In the genomic region with DNA sequence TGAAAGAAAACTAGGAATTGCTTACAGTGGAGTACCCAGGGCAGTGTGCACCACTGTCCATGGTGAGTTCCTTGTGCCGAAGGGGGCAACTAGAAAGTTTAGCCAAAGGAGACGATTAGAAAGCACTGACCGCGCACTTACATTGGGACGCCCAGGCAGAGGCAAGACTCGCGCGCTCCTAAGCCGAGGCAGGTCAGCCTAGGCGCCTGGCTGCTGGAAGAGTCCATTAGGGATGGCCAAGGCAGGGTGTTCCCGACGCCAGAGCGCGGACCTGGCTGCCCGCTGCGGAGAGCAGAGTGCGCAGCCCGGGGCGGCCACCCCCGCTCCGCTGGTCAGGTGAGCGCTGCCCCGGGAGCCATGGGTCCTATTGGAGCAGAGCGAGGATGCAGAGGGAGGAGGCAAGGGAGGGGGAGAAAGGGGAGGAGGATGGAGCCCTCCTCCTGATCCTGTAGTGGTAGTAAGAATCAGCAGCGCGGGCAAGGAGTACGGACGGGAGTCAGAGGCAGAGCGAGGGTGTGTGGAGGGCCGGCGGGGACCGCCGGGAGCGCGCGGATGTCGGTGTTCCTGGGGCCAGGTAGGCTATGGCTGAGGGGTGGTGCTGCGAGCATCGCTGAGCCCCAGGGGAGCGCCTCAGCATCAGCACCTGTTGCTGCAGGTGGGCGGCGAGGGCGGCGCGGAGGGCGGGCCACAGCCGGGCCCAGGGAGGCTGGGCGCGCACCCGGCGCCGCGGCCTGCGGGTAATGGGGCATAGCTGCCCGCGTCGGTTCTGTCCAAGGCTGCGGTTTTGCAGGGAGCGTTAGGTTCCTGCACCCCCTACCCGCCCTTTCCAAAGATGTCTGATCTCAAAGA, we compare ENCODE assay signal across 8 cellular contexts. TPM values are rescaled to one million over a fixed set of nuclear protein-coding genes. Genes with fewer than 3 reads are reported as not detected.
DNase-seq lines count a peak whose midpoint lies in the region; ATAC-seq and TF ChIP-seq lines count a peak whose summit lies in the region.

A gene with protein sequence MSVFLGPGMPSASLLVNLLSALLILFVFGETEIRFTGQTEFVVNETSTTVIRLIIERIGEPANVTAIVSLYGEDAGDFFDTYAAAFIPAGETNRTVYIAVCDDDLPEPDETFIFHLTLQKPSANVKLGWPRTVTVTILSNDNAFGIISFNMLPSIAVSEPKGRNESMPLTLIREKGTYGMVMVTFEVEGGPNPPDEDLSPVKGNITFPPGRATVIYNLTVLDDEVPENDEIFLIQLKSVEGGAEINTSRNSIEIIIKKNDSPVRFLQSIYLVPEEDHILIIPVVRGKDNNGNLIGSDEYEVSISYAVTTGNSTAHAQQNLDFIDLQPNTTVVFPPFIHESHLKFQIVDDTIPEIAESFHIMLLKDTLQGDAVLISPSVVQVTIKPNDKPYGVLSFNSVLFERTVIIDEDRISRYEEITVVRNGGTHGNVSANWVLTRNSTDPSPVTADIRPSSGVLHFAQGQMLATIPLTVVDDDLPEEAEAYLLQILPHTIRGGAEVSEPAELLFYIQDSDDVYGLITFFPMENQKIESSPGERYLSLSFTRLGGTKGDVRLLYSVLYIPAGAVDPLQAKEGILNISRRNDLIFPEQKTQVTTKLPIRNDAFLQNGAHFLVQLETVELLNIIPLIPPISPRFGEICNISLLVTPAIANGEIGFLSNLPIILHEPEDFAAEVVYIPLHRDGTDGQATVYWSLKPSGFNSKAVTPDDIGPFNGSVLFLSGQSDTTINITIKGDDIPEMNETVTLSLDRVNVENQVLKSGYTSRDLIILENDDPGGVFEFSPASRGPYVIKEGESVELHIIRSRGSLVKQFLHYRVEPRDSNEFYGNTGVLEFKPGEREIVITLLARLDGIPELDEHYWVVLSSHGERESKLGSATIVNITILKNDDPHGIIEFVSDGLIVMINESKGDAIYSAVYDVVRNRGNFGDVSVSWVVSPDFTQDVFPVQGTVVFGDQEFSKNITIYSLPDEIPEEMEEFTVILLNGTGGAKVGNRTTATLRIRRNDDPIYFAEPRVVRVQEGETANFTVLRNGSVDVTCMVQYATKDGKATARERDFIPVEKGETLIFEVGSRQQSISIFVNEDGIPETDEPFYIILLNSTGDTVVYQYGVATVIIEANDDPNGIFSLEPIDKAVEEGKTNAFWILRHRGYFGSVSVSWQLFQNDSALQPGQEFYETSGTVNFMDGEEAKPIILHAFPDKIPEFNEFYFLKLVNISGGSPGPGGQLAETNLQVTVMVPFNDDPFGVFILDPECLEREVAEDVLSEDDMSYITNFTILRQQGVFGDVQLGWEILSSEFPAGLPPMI (N-terminal part only) (plus strand): TSS at position 454 of the 849 bp plus-strand sequence. CDS start 99 bp downstream, at position 553.

- peaks cover 71% of the 10 kb centered on the region for H3K27me3 Mint-ChIP-seq in activated naive CD8-positive, alpha-beta T cell treated with anti-CD3 and anti-CD28 coated beads for 36 hours

- no peak within 1 kb of the TSS for H3K27ac Mint-ChIP-seq in activated naive CD8-positive, alpha-beta T cell treated with anti-CD3 and anti-CD28 coated beads for 36 hours

- TF ChIP-seq CTCF in osteoblast (IDR thresholded peaks at IDR 0.05; ENCODE audit: extremely low read depth, low read depth, low read length), result no peak

- H3K27me3 ChIP-seq in osteoblast (ENCODE audit: insufficient read depth, low read length), result peaks cover 43% of the 10 kb centered on the region

- H3K36me3 Mint-ChIP-seq in activated naive CD8-positive, alpha-beta T cell treated with anti-CD3 and anti-CD28 coated beads for 36 hours, result no peaks in the 10 kb centered on the region

- no peaks in the 10 kb centered on the region for H3K4me1 ChIP-seq in osteoblast (ENCODE audit: insufficient read depth, low read length)

- H3K4me2 ChIP-seq in osteoblast (ENCODE audit: insufficient read depth, low read length), result peak within 1 kb of the TSS; percentile 59

- H3K4me1 Mint-ChIP-seq in activated naive CD8-positive, alpha-beta T cell treated with anti-CD3 and anti-CD28 coated beads for 36 hours, result peaks cover 6% of the 10 kb centered on the region

- H3K27ac ChIP-seq in osteoblast (ENCODE audit: low read depth, low read length), result no peak within 1 kb of the TSS

- no peaks in the 10 kb centered on the region for H3K9me3 Mint-ChIP-seq in activated naive CD8-positive, alpha-beta T cell treated with anti-CD3 and anti-CD28 coated beads for 36 hours

- intact Hi-C loops in Right ventricle myocardium superior (cut with DNase I), result no loop called here

- H4K20me1 ChIP-seq in osteoblast (ENCODE audit: insufficient read depth, low read length), result no peaks in the 10 kb centered on the region

- H3K36me3 ChIP-seq in osteoblast (ENCODE audit: insufficient read depth, low read length), result no peaks in the 10 kb centered on the region

- DNase-seq in Ammon's horn (ENCODE audit: low spot score) (peak; percentile 79), NCI-H2081 treated with DMSO at 0.1 percent for 48 hours (lab: John Stamatoyannopoulos, UW) (peak; percentile 63), Right ventricle myocardium superior (peak; percentile 47), osteoblast (ENCODE audit: insufficient read length, low spot score, missing footprints) (no peak), NCI-H1694 treated with DMSO at 0.1 percent for 48 hours (lab: John Stamatoyannopoulos, UW) (no peak)
- peak; percentile 21 for DNase-seq in activated naive CD8-positive, alpha-beta T cell treated with anti-CD3 and anti-CD28 coated beads for 36 hours
- DNase-seq in activated CD4-positive, CD25-positive, alpha-beta regulatory T cell (lab: John Stamatoyannopoulos, UW), result no peak

- H3K9me3 ChIP-seq in osteoblast (ENCODE audit: low read depth, low read length), result no peaks in the 10 kb centered on the region

- peak within 1 kb of the TSS; percentile 47 for H3K4me3 ChIP-seq in osteoblast (ENCODE audit: insufficient read depth, low read length)

- H2AFZ ChIP-seq in osteoblast (ENCODE audit: low read length), result no peak within 1 kb of the TSS

- no peaks in the 10 kb centered on the region for H3K79me2 ChIP-seq in osteoblast (ENCODE audit: insufficient read depth, low read length)

- ATAC-seq in GM19023 (IDR thresholded peaks at IDR 0.05; ENCODE audit: unreplicated experiment) (peak; percentile 64), Right ventricle myocardium superior (ENCODE audit: poor library complexity) (peak; percentile 89)

- peak within 1 kb of the TSS; percentile 72 for H3K4me3 Mint-ChIP-seq in activated naive CD8-positive, alpha-beta T cell treated with anti-CD3 and anti-CD28 coated beads for 36 hours

RNA-seq across cellular contexts. Expression of the gene that starts here (rescaled TPM):
- under 1 TPM in 1 of 2 experiments, not detected in 1; 0.14 TPM for total RNA-seq in activated naive CD8-positive, alpha-beta T cell treated with anti-CD3 and anti-CD28 coated beads for 36 hours
- not detected for total RNA-seq in Right ventricle myocardium superior
- total RNA-seq in osteoblast, result under 0.01 TPM in 1 of 2 replicates, not detected in the other

Comparison
In these comparisons a context has a peak if more than half of its experiments do, and no peak if none do; other contexts are left out.
1. Peak in DNase-seq in activated naive CD8-positive, alpha-beta T cell treated with anti-CD3 and anti-CD28 coated beads for 36 hours; RNA of the gene not detected or under 1 TPM.
2. Peak in DNase-seq and ATAC-seq in Right ventricle myocardium superior; RNA of the gene not detected or under 1 TPM.
3. DNase-seq: peak in Ammon's horn (single experiment) and NCI-H2081 treated with DMSO at 0.1 percent for 48 hours (single experiment); none in osteoblast (single experiment), activated CD4-positive, CD25-positive, alpha-beta regulatory T cell (0 of 4) and NCI-H1694 treated with DMSO at 0.1 percent for 48 hours (single experiment).